In genomic region chr11:10885703-10886363, GRCh38 we compare ENCODE assay signal across 15 cellular contexts. TPM values are rescaled to one million over a fixed set of nuclear protein-coding genes. Genes with fewer than 3 reads are reported as not detected.
DNase-seq lines count a peak whose midpoint lies in the region; ATAC-seq and TF ChIP-seq lines count a peak whose summit lies in the region.
"Had no signal": no experiment of that assay in that cellular context is flagged by ENCODE, and none has a peak within 500 bp of the region (broad histone marks: within the 10 kb centered on the region; RNA-seq: fewer than 3 reads in every experiment).

No MANE protein-coding gene starts in this region.

- DNase-seq in M059J (ENCODE audit: low read depth) (peak; percentile 59), brain pericyte (ENCODE audit: low read depth, low spot score) (peak; percentile 77), iris pigment epithelial cell (ENCODE audit: low read depth) (peak; percentile 65), smooth muscle cell (lab: John Stamatoyannopoulos, UW; ENCODE audit: unreplicated experiment) (no peak), GM10248 (ENCODE audit: extremely low spot score) (no peak), amniotic stem cell (lab: John Stamatoyannopoulos, UW) (no peak)
- DNase-seq: activated naive CD4-positive, alpha-beta T cell treated with anti-CD3 and anti-CD28 coated beads for 36 hours; CD8-positive, alpha-beta memory T cell; NCI-H2081 treated with DMSO at 0.1 percent for 48 hours; NK-92 treated with Interleukin-12 subunit alpha and Interleukin-12 subunit beta, amount 100 ng/mL, for 24 hours had no signal

- peaks cover 4% of the 10 kb centered on the region for H3K36me3 ChIP-seq in smooth muscle cell (ENCODE audit: low read depth)
- H3K36me3 ChIP-seq: esophagus muscularis mucosa, SJSA1 had no signal

- no peak for ATAC-seq in GM18498 (IDR thresholded peaks at IDR 0.05; ENCODE audit: unreplicated experiment)
- ATAC-seq: sciatic nerve had no signal

- no peaks in the 10 kb centered on the region for H3K27me3 ChIP-seq in smooth muscle cell (ENCODE audit: low read depth)
- H3K27me3 ChIP-seq: esophagus muscularis mucosa, SJSA1 had no signal

- H3F3A ChIP-seq in smooth muscle cell (ENCODE audit: low read depth): peaks cover 20% of the 10 kb centered on the region

- H3K4me3 ChIP-seq in smooth muscle cell: no peak overlapping the region
- H3K4me3 ChIP-seq: coronary artery, esophagus muscularis mucosa, SJSA1 had no signal

- H4K20me1 ChIP-seq in smooth muscle cell (ENCODE audit: low read depth): no peaks in the 10 kb centered on the region

- POLR2A ChIA-PET in GM10248 (lab: Yijun Ruan, JAX): no interaction called here

- no peaks in the 10 kb centered on the region for H3K79me2 ChIP-seq in smooth muscle cell (ENCODE audit: low read depth)

- H2AFZ ChIP-seq in smooth muscle cell (ENCODE audit: low read depth): no peak overlapping the region

- H3K4me1 ChIP-seq in smooth muscle cell (ENCODE audit: low read depth): no peaks in the 10 kb centered on the region
- H3K4me1 ChIP-seq: SJSA1 had no signal

- H3K27ac ChIP-seq in smooth muscle cell (ENCODE audit: low read depth): peak overlapping the region; percentile 28
- H3K27ac ChIP-seq: SJSA1 had no signal

- CTCF ChIA-PET in GM10248 (lab: Yijun Ruan, JAX): interaction anchor here (1.0 to 1.4 kb wide), 2 partner anchors 60 to 93 kb away, joined by 3 read pairs; no protein-coding TSS in a partner anchor

- H3K9ac ChIP-seq in smooth muscle cell (ENCODE audit: low read depth): no peak overlapping the region

- 17% methylated on average over 2 of the region's 2 CpGs for WGBS in smooth muscle cell (ENCODE audit: low lambda C conversion rate)

- no peak for TF ChIP-seq CTCF in smooth muscle cell (IDR thresholded peaks at IDR 0.05; ENCODE audit: borderline replicate concordance, insufficient read depth, poor library complexity, severe bottlenecking)
- no peak for TF ChIP-seq CTCF in GM10248 (IDR thresholded peaks at IDR 0.05; ENCODE audit: control extremely low read depth, extremely low read depth, low read depth, missing control alignments)

- H3K9me3 ChIP-seq in smooth muscle cell (replicated peaks; ENCODE audit: low read depth): no peaks in the 10 kb centered on the region
- H3K9me3 ChIP-seq: esophagus muscularis mucosa, SJSA1 had no signal

- H3K4me2 ChIP-seq in smooth muscle cell: peak overlapping the region; percentile 1

RNA-seq across cellular contexts. Expression of gene ZBED5, which starts 28.0 kb away (rescaled TPM):
- total RNA-seq in M059J (2014; rRNA removed; shearing (Covaris generic)): 42.6 and 43.9 TPM in 2 replicates
- 30.6 and 42.7 TPM in 2 replicates for total RNA-seq in smooth muscle cell
- polyA plus RNA-seq in smooth muscle cell: 22.6 and 26.0 TPM in 2 replicates

Comparison
In these comparisons a context has a peak if more than half of its experiments do, and no peak if none do; other contexts are left out.
1. DNase-seq: peak in M059J (single experiment), brain pericyte (single experiment) and iris pigment epithelial cell (single experiment); none in smooth muscle cell (single experiment), GM10248 (single experiment) and amniotic stem cell (single experiment).